1 cellular context compared by ENCODE assay signal in the genomic region with DNA sequence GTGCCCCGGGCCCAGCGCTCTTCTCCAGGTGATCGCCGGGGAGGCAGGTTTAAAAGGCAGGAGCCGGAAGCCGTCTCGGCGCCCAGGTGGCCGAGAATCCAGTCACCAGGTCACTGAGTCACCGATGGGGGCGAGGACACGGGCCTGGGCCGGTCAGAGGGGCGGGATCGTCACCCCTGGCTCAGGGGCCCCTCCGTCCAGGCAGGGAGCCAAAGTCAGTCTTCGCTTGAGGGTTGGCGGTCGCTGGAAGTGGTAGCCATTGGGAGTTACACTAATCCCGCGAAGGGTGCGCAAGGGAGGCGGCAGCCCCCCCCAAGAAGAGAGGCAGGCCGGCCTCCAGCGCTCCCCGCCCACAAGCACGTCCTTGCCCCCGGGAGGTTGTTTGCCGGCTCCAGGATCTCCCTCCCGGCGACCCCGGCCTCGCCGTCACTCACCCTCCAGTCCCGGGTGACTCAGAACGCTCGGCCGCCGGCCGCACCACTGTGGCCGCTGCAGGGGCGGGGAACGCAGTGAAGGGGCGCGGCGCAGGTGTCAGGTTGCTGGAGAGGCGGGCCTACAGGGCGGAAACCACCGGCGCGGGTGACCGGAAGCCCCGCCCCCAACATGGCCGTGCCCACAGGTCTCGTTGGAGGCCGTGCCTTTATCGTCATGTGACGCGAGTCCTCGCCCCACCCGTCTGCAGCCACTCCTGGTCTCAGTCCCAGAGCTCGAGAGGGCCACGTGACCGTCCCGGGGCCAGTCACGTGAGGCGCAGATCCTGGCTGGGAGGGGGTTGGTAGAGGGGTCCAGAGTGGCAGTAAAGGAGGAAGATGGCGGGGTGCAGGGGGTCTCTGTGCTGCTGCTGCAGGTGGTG.
TF ChIP-seq lines count a peak whose summit lies in the region.

A gene with protein sequence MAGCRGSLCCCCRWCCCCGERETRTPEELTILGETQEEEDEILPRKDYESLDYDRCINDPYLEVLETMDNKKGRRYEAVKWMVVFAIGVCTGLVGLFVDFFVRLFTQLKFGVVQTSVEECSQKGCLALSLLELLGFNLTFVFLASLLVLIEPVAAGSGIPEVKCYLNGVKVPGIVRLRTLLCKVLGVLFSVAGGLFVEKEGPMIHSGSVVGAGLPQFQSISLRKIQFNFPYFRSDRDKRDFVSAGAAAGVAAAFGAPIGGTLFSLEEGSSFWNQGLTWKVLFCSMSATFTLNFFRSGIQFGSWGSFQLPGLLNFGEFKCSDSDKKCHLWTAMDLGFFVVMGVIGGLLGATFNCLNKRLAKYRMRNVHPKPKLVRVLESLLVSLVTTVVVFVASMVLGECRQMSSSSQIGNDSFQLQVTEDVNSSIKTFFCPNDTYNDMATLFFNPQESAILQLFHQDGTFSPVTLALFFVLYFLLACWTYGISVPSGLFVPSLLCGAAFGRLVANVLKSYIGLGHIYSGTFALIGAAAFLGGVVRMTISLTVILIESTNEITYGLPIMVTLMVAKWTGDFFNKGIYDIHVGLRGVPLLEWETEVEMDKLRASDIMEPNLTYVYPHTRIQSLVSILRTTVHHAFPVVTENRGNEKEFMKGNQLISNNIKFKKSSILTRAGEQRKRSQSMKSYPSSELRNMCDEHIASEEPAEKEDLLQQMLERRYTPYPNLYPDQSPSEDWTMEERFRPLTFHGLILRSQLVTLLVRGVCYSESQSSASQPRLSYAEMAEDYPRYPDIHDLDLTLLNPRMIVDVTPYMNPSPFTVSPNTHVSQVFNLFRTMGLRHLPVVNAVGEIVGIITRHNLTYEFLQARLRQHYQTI (plus strand): TSS at position 738 of the 853 bp plus-strand sequence. CDS start 72 bp downstream, at position 810.
A gene (minus strand): TSS at position 511 of the 853 bp plus-strand sequence. CDS start 2,848 bp downstream, outside the sequence.

TF ChIP-seq in SK-N-SH, 30 proteins besides CTCF, POLR2A, EP300 and RAD21 (continued from another document):
- TF ChIP-seq, protein P1, sequence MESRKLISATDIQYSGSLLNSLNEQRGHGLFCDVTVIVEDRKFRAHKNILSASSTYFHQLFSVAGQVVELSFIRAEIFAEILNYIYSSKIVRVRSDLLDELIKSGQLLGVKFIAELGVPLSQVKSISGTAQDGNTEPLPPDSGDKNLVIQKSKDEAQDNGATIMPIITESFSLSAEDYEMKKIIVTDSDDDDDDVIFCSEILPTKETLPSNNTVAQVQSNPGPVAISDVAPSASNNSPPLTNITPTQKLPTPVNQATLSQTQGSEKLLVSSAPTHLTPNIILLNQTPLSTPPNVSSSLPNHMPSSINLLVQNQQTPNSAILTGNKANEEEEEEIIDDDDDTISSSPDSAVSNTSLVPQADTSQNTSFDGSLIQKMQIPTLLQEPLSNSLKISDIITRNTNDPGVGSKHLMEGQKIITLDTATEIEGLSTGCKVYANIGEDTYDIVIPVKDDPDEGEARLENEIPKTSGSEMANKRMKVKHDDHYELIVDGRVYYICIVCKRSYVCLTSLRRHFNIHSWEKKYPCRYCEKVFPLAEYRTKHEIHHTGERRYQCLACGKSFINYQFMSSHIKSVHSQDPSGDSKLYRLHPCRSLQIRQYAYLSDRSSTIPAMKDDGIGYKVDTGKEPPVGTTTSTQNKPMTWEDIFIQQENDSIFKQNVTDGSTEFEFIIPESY (IDR thresholded peaks at IDR 0.05; ENCODE audit: borderline replicate concordance, low read depth): no peak
- TF ChIP-seq RFX5 (IDR thresholded peaks at IDR 0.05; ENCODE audit: low read length): no peak
- TF ChIP-seq POLR2AphosphoS5 (IDR thresholded peaks at IDR 0.05; ENCODE audit: low read depth, low read length): peak; percentile 16
- TF ChIP-seq YY1 (IDR thresholded peaks at IDR 0.05; ENCODE audit: low read depth): peak; percentile 91
- TF ChIP-seq FOXM1 (IDR thresholded peaks at IDR 0.05; ENCODE audit: low read depth): no peak
- no peak for TF ChIP-seq MEF2A (IDR thresholded peaks at IDR 0.05; ENCODE audit: borderline replicate concordance, low read depth)
- TF ChIP-seq TEAD4 (IDR thresholded peaks at IDR 0.05; ENCODE audit: borderline replicate concordance, insufficient read depth): peak; percentile 54; the same call in 1 of the 2 replicates
- no peak for TF ChIP-seq ELF1 (IDR thresholded peaks at IDR 0.05)
- TF ChIP-seq FOXJ3 (CRISPR knock-in tag; IDR thresholded peaks at IDR 0.05): 0 out of 2 replicates have a peak, but pooled peaks have one; percentile 41
- no peak for TF ChIP-seq SMC3 (IDR thresholded peaks at IDR 0.05; ENCODE audit: low read depth, low read length)
- peak; percentile 80; the same call in 1 of the 2 replicates for TF ChIP-seq RXRA (IDR thresholded peaks at IDR 0.05; ENCODE audit: borderline replicate concordance, low read depth)
- TF ChIP-seq GABPA (IDR thresholded peaks at IDR 0.05; ENCODE audit: low read depth): peak; percentile 94
- TF ChIP-seq TCF12 (IDR thresholded peaks at IDR 0.05): peak; percentile 39
- TF ChIP-seq, protein P2, sequence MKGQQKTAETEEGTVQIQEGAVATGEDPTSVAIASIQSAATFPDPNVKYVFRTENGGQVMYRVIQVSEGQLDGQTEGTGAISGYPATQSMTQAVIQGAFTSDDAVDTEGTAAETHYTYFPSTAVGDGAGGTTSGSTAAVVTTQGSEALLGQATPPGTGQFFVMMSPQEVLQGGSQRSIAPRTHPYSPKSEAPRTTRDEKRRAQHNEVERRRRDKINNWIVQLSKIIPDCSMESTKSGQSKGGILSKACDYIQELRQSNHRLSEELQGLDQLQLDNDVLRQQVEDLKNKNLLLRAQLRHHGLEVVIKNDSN (IDR thresholded peaks at IDR 0.05; ENCODE audit: borderline replicate concordance, low read depth): peak; percentile 100
- peak; percentile 39; the same call in 1 of the 2 replicates for TF ChIP-seq JUND (IDR thresholded peaks at IDR 0.05)
- TF ChIP-seq TAF1 (IDR thresholded peaks at IDR 0.05; ENCODE audit: borderline replicate concordance, low read depth, low read length): peak; percentile 17; the same call in 1 of the 2 replicates
- no peak; the same call in 1 of the 2 replicates for TF ChIP-seq NFIC (IDR thresholded peaks at IDR 0.05; ENCODE audit: borderline replicate concordance)
- TF ChIP-seq EZH2phosphoT487 (IDR thresholded peaks at IDR 0.05; ENCODE audit: borderline replicate concordance, low read depth): no peak
- peak; percentile 69 for TF ChIP-seq CHD2 (IDR thresholded peaks at IDR 0.05; ENCODE audit: low read length, partially characterized antibody)
- TF ChIP-seq NRF1 (IDR thresholded peaks at IDR 0.05; ENCODE audit: low read depth, low read length): peak; percentile 17
- TF ChIP-seq FOSL2 (IDR thresholded peaks at IDR 0.05; ENCODE audit: borderline replicate concordance, low read depth): peak; percentile 52
- TF ChIP-seq, protein P3, sequence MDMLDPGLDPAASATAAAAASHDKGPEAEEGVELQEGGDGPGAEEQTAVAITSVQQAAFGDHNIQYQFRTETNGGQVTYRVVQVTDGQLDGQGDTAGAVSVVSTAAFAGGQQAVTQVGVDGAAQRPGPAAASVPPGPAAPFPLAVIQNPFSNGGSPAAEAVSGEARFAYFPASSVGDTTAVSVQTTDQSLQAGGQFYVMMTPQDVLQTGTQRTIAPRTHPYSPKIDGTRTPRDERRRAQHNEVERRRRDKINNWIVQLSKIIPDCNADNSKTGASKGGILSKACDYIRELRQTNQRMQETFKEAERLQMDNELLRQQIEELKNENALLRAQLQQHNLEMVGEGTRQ (IDR thresholded peaks at IDR 0.05; ENCODE audit: borderline replicate concordance, low read depth, low read length): peak; percentile 100
- TF ChIP-seq, protein P4, sequence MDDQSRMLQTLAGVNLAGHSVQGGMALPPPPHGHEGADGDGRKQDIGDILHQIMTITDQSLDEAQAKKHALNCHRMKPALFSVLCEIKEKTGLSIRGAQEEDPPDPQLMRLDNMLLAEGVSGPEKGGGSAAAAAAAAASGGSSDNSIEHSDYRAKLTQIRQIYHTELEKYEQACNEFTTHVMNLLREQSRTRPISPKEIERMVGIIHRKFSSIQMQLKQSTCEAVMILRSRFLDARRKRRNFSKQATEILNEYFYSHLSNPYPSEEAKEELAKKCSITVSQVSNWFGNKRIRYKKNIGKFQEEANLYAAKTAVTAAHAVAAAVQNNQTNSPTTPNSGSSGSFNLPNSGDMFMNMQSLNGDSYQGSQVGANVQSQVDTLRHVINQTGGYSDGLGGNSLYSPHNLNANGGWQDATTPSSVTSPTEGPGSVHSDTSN (IDR thresholded peaks at IDR 0.05): peak; percentile 87
- TF ChIP-seq, protein P5, sequence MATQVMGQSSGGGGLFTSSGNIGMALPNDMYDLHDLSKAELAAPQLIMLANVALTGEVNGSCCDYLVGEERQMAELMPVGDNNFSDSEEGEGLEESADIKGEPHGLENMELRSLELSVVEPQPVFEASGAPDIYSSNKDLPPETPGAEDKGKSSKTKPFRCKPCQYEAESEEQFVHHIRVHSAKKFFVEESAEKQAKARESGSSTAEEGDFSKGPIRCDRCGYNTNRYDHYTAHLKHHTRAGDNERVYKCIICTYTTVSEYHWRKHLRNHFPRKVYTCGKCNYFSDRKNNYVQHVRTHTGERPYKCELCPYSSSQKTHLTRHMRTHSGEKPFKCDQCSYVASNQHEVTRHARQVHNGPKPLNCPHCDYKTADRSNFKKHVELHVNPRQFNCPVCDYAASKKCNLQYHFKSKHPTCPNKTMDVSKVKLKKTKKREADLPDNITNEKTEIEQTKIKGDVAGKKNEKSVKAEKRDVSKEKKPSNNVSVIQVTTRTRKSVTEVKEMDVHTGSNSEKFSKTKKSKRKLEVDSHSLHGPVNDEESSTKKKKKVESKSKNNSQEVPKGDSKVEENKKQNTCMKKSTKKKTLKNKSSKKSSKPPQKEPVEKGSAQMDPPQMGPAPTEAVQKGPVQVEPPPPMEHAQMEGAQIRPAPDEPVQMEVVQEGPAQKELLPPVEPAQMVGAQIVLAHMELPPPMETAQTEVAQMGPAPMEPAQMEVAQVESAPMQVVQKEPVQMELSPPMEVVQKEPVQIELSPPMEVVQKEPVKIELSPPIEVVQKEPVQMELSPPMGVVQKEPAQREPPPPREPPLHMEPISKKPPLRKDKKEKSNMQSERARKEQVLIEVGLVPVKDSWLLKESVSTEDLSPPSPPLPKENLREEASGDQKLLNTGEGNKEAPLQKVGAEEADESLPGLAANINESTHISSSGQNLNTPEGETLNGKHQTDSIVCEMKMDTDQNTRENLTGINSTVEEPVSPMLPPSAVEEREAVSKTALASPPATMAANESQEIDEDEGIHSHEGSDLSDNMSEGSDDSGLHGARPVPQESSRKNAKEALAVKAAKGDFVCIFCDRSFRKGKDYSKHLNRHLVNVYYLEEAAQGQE (IDR thresholded peaks at IDR 0.05; ENCODE audit: low read depth, low read length): no peak
- no peak for TF ChIP-seq GATA2 (CRISPR knock-in tag; IDR thresholded peaks at IDR 0.05)
- TF ChIP-seq RCOR1 (IDR thresholded peaks at IDR 0.05; ENCODE audit: low read length): no peak
- peak; percentile 91; the same call in 1 of the 2 replicates for TF ChIP-seq MXI1 (IDR thresholded peaks at IDR 0.05; ENCODE audit: low read depth, low read length)
- TF ChIP-seq SIN3A (IDR thresholded peaks at IDR 0.05; ENCODE audit: borderline replicate concordance, low read depth, low read length): peak; percentile 30; the same call in 1 of the 2 replicates
